Comparison of ENCODE assay signal across 10 cellular contexts in genomic region chr1:118563969-118564951, GRCh38.
A peak's percentile ranks its signal among the peaks of the same experiment; 100 is the strongest.
DNase-seq lines count a peak whose midpoint lies in the region; ATAC-seq and TF ChIP-seq lines count a peak whose summit lies in the region.
"Had no signal": no experiment of that assay in that cellular context is flagged by ENCODE, and none has a peak within 500 bp of the region (broad histone marks: within the 10 kb centered on the region; RNA-seq: fewer than 3 reads in every experiment).

No MANE protein-coding gene starts in this region.

- no peaks in the 10 kb centered on the region for H3K4me1 ChIP-seq in hepatocyte (ENCODE audit: insufficient read depth)

- no peaks in the 10 kb centered on the region for H3K9me3 ChIP-seq in hepatocyte (ENCODE audit: low read depth)
- H3K9me3 ChIP-seq: tibial nerve had no signal

- no peaks in the 10 kb centered on the region for H3K4me1 Mint-ChIP-seq in stimulated activated effector memory CD8-positive, alpha-beta T cell treated with anti-CD3 and anti-CD28 coated beads, Interleukin-12 subunit alpha, Interleukin-12 subunit beta, amount 100 ng/mL, for 72 hours

- H3K4me3 ChIP-seq in hepatocyte, result no peak overlapping the region
- H3K4me3 ChIP-seq: tibial nerve had no signal

- no peak overlapping the region for H2AFZ ChIP-seq in hepatocyte

- H4K20me1 ChIP-seq in hepatocyte (ENCODE audit: insufficient read depth, poor library complexity, severe bottlenecking), result no peaks in the 10 kb centered on the region

- H3K4me3 Mint-ChIP-seq in stimulated activated effector memory CD8-positive, alpha-beta T cell treated with anti-CD3 and anti-CD28 coated beads, Interleukin-12 subunit alpha, Interleukin-12 subunit beta, amount 100 ng/mL, for 72 hours, result no peak overlapping the region

- no peaks in the 10 kb centered on the region for H3K36me3 ChIP-seq in hepatocyte (replicated peaks; ENCODE audit: insufficient read depth, low read depth)
- H3K36me3 ChIP-seq: tibial nerve had no signal

- peak overlapping the region; percentile 0 for H3K4me2 ChIP-seq in hepatocyte

- H3K9me3 Mint-ChIP-seq in stimulated activated effector memory CD8-positive, alpha-beta T cell treated with anti-CD3 and anti-CD28 coated beads, Interleukin-12 subunit alpha, Interleukin-12 subunit beta, amount 100 ng/mL, for 72 hours, result peaks cover 14% of the 10 kb centered on the region

- DNase-seq in DMS 273 treated with DMSO at 0.1 percent for 48 hours (lab: John Stamatoyannopoulos, UW) (peak; percentile 37), hepatocyte (ENCODE audit: low spot score) (peak; percentile 68), nucleus accumbens (lab: John Stamatoyannopoulos, UW) (no peak), NCI-H2227 treated with DMSO at 0.1 percent for 48 hours (lab: John Stamatoyannopoulos, UW) (no peak)
- DNase-seq in stimulated activated effector memory CD8-positive, alpha-beta T cell treated with anti-CD3 and anti-CD28 coated beads, Interleukin-12 subunit alpha, Interleukin-12 subunit beta, amount 100 ng/mL, for 72 hours (ENCODE audit: low spot score in 2 of 2), result no peak
- DNase-seq: IMR-90 had no signal

- no peaks in the 10 kb centered on the region for H3K36me3 Mint-ChIP-seq in stimulated activated effector memory CD8-positive, alpha-beta T cell treated with anti-CD3 and anti-CD28 coated beads, Interleukin-12 subunit alpha, Interleukin-12 subunit beta, amount 100 ng/mL, for 72 hours

- peak overlapping the region; percentile 25 for H3K27ac ChIP-seq in hepatocyte
- H3K27ac ChIP-seq: tibial nerve had no signal

- no peaks in the 10 kb centered on the region for H3K9me2 ChIP-seq in hepatocyte (replicated peaks; ENCODE audit: insufficient read depth)

- 36% methylated on average over 6 of the region's 6 CpGs for WGBS in hepatocyte (ENCODE audit: low lambda C conversion rate, missing lambda C conversion rate)

- H3K27ac Mint-ChIP-seq in stimulated activated effector memory CD8-positive, alpha-beta T cell treated with anti-CD3 and anti-CD28 coated beads, Interleukin-12 subunit alpha, Interleukin-12 subunit beta, amount 100 ng/mL, for 72 hours, result no peak overlapping the region

- ATAC-seq in GM21447 (IDR thresholded peaks at IDR 0.05; ENCODE audit: unreplicated experiment) (peak; percentile 72), HG03558 (IDR thresholded peaks at IDR 0.05; ENCODE audit: extremely low read depth, unreplicated experiment) (peak; percentile 76), HG03469 (IDR thresholded peaks at IDR 0.05; ENCODE audit: unreplicated experiment) (no peak)
- no peak for ATAC-seq in stimulated activated effector memory CD8-positive, alpha-beta T cell treated with anti-CD3 and anti-CD28 coated beads, Interleukin-12 subunit alpha, Interleukin-12 subunit beta, amount 100 ng/mL, for 72 hours

- no peaks in the 10 kb centered on the region for H3K27me3 ChIP-seq in hepatocyte
- H3K27me3 ChIP-seq: tibial nerve had no signal

- TF ChIP-seq CTCF in hepatocyte (IDR thresholded peaks at IDR 0.05; ENCODE audit: poor library complexity), result peak; percentile 32

- H3K79me2 ChIP-seq in hepatocyte, result no peaks in the 10 kb centered on the region

Comparison
In these comparisons a context has a peak if more than half of its experiments do, and no peak if none do; other contexts are left out.
1. DNase-seq: peak in DMS 273 treated with DMSO at 0.1 percent for 48 hours (single experiment) and hepatocyte (single experiment); none in nucleus accumbens (0 of 56), stimulated activated effector memory CD8-positive, alpha-beta T cell treated with anti-CD3 and anti-CD28 coated beads, Interleukin-12 subunit alpha, Interleukin-12 subunit beta, amount 100 ng/mL, for 72 hours (0 of 2) and NCI-H2227 treated with DMSO at 0.1 percent for 48 hours (single experiment).
2. ATAC-seq: peak in GM21447 (single experiment) and HG03558 (single experiment); none in HG03469 (single experiment) and stimulated activated effector memory CD8-positive, alpha-beta T cell treated with anti-CD3 and anti-CD28 coated beads, Interleukin-12 subunit alpha, Interleukin-12 subunit beta, amount 100 ng/mL, for 72 hours (single experiment).